In the genomic region with DNA sequence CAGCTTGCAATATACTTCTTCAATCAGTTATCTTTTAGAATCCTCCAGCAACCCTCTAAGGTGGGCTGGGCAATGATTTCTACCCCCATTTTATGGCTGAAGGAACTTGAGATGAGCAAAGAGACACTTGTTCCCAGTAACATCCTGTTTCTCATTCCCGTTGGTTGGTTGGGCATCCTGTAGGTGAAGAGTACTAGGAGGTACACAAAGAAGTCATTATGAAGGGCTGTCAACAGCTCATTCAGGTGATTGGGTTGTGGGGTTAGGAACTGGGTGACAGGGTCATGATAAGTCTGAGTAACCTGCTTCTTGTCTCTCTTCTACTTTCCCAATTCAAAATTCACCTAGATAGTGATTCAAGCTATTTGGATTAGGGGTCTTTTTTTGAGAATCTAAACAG, we compare ENCODE assay signal across 16 cellular contexts.
DNase-seq lines count a peak whose midpoint lies in the region; ATAC-seq and TF ChIP-seq lines count a peak whose summit lies in the region.
"Had no signal": no experiment of that assay in that cellular context is flagged by ENCODE, and none has a peak within 500 bp of the region (broad histone marks: within the 10 kb centered on the region; RNA-seq: fewer than 3 reads in every experiment).

No MANE protein-coding gene starts in this region.

- H3K27me3 ChIP-seq in WERI-Rb-1 (ENCODE audit: insufficient read depth, low read depth, severe bottlenecking) = no peaks in the 10 kb centered on the region
- H3K27me3 ChIP-seq: BLaER1 treated with 17β-estradiol and CSF1 and Interleukin-3, amounts not matched to agents 10 nM and 100 nM had no signal

- ATAC-seq in T-helper 17 cell (no peak), HG03460 (IDR thresholded peaks at IDR 0.05; ENCODE audit: unreplicated experiment) (no peak)
- ATAC-seq in activated naive CD8-positive, alpha-beta T cell treated with anti-CD3 and anti-CD28 coated beads, Interleukin-2, amount 50 U/mL, for 24 hours = no peak

- CTCF ChIA-PET in activated naive CD4-positive, alpha-beta T cell treated with anti-CD3 and anti-CD28 coated beads, Interleukin-2, amount 10 ng/mL, durations not matched to agents 7 days and 5 days (lab: Charles Lee) = interaction anchor here (1.8 kb wide), 1 partner anchor 10 kb away, joined by 9 read pairs; no protein-coding TSS in a partner anchor

- H3K4me3 ChIP-seq in WERI-Rb-1 (ENCODE audit: low read depth, low read length) = no peak overlapping the region
- H3K4me3 ChIP-seq: BLaER1 treated with 17β-estradiol and CSF1 and Interleukin-3, amounts not matched to agents 10 nM and 100 nM had no signal

- H3K9me3 Mint-ChIP-seq in activated naive CD4-positive, alpha-beta T cell treated with anti-CD3 and anti-CD28 coated beads, Interleukin-2, amount 10 ng/mL, durations not matched to agents 7 days and 5 days = peaks cover 10% of the 10 kb centered on the region
- no peaks in the 10 kb centered on the region for H3K9me3 Mint-ChIP-seq in activated naive CD8-positive, alpha-beta T cell treated with anti-CD3 and anti-CD28 coated beads, Interleukin-2, amount 50 U/mL, for 24 hours

- no peak for TF ChIP-seq CTCF in WERI-Rb-1 (IDR thresholded peaks at IDR 0.05; ENCODE audit: low read depth, low read length)

- peak overlapping the region; percentile 91 for H3K27ac Mint-ChIP-seq in activated naive CD4-positive, alpha-beta T cell treated with anti-CD3 and anti-CD28 coated beads, Interleukin-2, amount 10 ng/mL, durations not matched to agents 7 days and 5 days
- peak overlapping the region; percentile 93 for H3K27ac Mint-ChIP-seq in T-helper 17 cell
- peak overlapping the region; percentile 4 for H3K27ac Mint-ChIP-seq in activated naive CD8-positive, alpha-beta T cell treated with anti-CD3 and anti-CD28 coated beads, Interleukin-2, amount 50 U/mL, for 24 hours

- peaks cover 69% of the 10 kb centered on the region for H3K4me1 Mint-ChIP-seq in activated naive CD4-positive, alpha-beta T cell treated with anti-CD3 and anti-CD28 coated beads, Interleukin-2, amount 10 ng/mL, durations not matched to agents 7 days and 5 days
- H3K4me1 Mint-ChIP-seq in T-helper 17 cell = peaks cover 45% of the 10 kb centered on the region
- H3K4me1 Mint-ChIP-seq in activated naive CD8-positive, alpha-beta T cell treated with anti-CD3 and anti-CD28 coated beads, Interleukin-2, amount 50 U/mL, for 24 hours = peaks cover 37% of the 10 kb centered on the region

- no peak overlapping the region for H3K4me3 Mint-ChIP-seq in activated naive CD4-positive, alpha-beta T cell treated with anti-CD3 and anti-CD28 coated beads, Interleukin-2, amount 10 ng/mL, durations not matched to agents 7 days and 5 days
- H3K4me3 Mint-ChIP-seq in T-helper 17 cell = no peak overlapping the region
- H3K4me3 Mint-ChIP-seq in activated naive CD8-positive, alpha-beta T cell treated with anti-CD3 and anti-CD28 coated beads, Interleukin-2, amount 50 U/mL, for 24 hours = no peak overlapping the region

- H3K9me3 ChIP-seq in T-helper 17 cell (ENCODE audit: control insufficient read depth, low read length, poor library complexity, severe bottlenecking) (no peaks in the 10 kb centered on the region), WERI-Rb-1 (ENCODE audit: severe bottlenecking) (no peaks in the 10 kb centered on the region)

- no peak overlapping the region for H3K27ac ChIP-seq in WERI-Rb-1
- H3K27ac ChIP-seq: BLaER1 treated with 17β-estradiol and CSF1 and Interleukin-3, amounts not matched to agents 10 nM and 100 nM; KMS-11 had no signal

- DNase-seq in activated naive CD4-positive, alpha-beta T cell treated with anti-CD3 and anti-CD28 coated beads, Interleukin-2, amount 10 ng/mL, durations not matched to agents 7 days and 5 days = no peak
- no peak for DNase-seq in activated naive CD4-positive, alpha-beta T cell (lab: John Stamatoyannopoulos, UW)
- DNase-seq in T-helper 17 cell (no peak), WERI-Rb-1 (no peak), germinal center (ENCODE audit: low spot score) (no peak)
- DNase-seq in activated naive CD8-positive, alpha-beta T cell treated with anti-CD3 and anti-CD28 coated beads, Interleukin-2, amount 50 U/mL, for 24 hours = no peak
- DNase-seq: DMS79, NCI-H1417, NCI-H187 treated with DMSO at 0.1 percent for 48 hours, NCI-H2227 treated with DMSO at 0.1 percent for 48 hours, NCI-H510A treated with DMSO at 0.1 percent for 48 hours, NCI-H774, SHP77 had no signal

- H3K27me3 Mint-ChIP-seq in activated naive CD4-positive, alpha-beta T cell treated with anti-CD3 and anti-CD28 coated beads, Interleukin-2, amount 10 ng/mL, durations not matched to agents 7 days and 5 days = peaks cover 7% of the 10 kb centered on the region
- no peaks in the 10 kb centered on the region for H3K27me3 Mint-ChIP-seq in T-helper 17 cell
- H3K27me3 Mint-ChIP-seq in activated naive CD8-positive, alpha-beta T cell treated with anti-CD3 and anti-CD28 coated beads, Interleukin-2, amount 50 U/mL, for 24 hours = peaks cover 11% of the 10 kb centered on the region

- no peaks in the 10 kb centered on the region for H3K36me3 ChIP-seq in WERI-Rb-1
- H3K36me3 ChIP-seq: BLaER1 treated with 17β-estradiol and CSF1 and Interleukin-3, amounts not matched to agents 10 nM and 100 nM had no signal

- H3K36me3 Mint-ChIP-seq in activated naive CD4-positive, alpha-beta T cell treated with anti-CD3 and anti-CD28 coated beads, Interleukin-2, amount 10 ng/mL, durations not matched to agents 7 days and 5 days = peaks cover 7% of the 10 kb centered on the region
- H3K36me3 Mint-ChIP-seq in T-helper 17 cell (ENCODE audit: low read depth) = peaks cover 3% of the 10 kb centered on the region
- H3K36me3 Mint-ChIP-seq in activated naive CD8-positive, alpha-beta T cell treated with anti-CD3 and anti-CD28 coated beads, Interleukin-2, amount 50 U/mL, for 24 hours (ENCODE audit: low read depth) = no peaks in the 10 kb centered on the region

Comparison
In these comparisons a context has a peak if more than half of its experiments do, and no peak if none do; other contexts are left out.
1. H3K27ac Mint-ChIP-seq: peak in every context shown above with its lines; median percentile 93 in T-helper 17 cell; 91 in activated naive CD4-positive, alpha-beta T cell treated with anti-CD3 and anti-CD28 coated beads, Interleukin-2, amount 10 ng/mL, durations not matched to agents 7 days and 5 days; 4 in activated naive CD8-positive, alpha-beta T cell treated with anti-CD3 and anti-CD28 coated beads, Interleukin-2, amount 50 U/mL, for 24 hours.